In genomic region chr13:19782049-19782726, GRCh38 we compare ENCODE assay signal across 8 cellular contexts. TPM values are rescaled to one million over a fixed set of nuclear protein-coding genes. Genes with fewer than 3 reads are reported as not detected.
A peak's percentile ranks its signal among the peaks of the same experiment; 100 is the strongest.
DNase-seq lines count a peak whose midpoint lies in the region; ATAC-seq lines count a peak whose summit lies in the region.

No MANE protein-coding gene starts in this region.

- peak overlapping the region; percentile 89 to 99 (median 98) for H3K4me3 Mint-ChIP-seq in naive thymus-derived CD8-positive, alpha-beta T cell

- H3K27ac Mint-ChIP-seq in naive thymus-derived CD8-positive, alpha-beta T cell, result peak overlapping the region; percentile 98 to 100 (median 99)

- POLR2A ChIA-PET in naive thymus-derived CD8-positive, alpha-beta T cell (lab: Charles Lee), result interaction anchor here (0.6 to 4.2 kb wide), 6 partner anchors 10 to 300 kb away, joined by 3 to 58 read pairs (median 8); partner anchors contain the start of gene ZMYM5

- peaks cover 0 to 4% (median 0%) of the 10 kb centered on the region in 5 donors for H3K27me3 Mint-ChIP-seq in naive thymus-derived CD8-positive, alpha-beta T cell

- peaks cover 0 to 3% (median 0%) of the 10 kb centered on the region in 9 donors for H3K9me3 Mint-ChIP-seq in naive thymus-derived CD8-positive, alpha-beta T cell

- DNase-seq in NCI-H1417 (lab: John Stamatoyannopoulos, UW), result peak; percentile 27 to 83 (median 79)
- no peak for DNase-seq in NCI-H1417 treated with DMSO at 0.1 percent for 48 hours (lab: John Stamatoyannopoulos, UW)
- peak; percentile 58 for DNase-seq in NOMO-1 treated with DMSO at 0.1 percent for 48 hours (lab: John Stamatoyannopoulos, UW; ENCODE audit: unreplicated experiment)
- DNase-seq in activated T-helper 1 cell treated with anti-CD3 and anti-CD28 coated beads, Interleukin-2, amount 50 U/mL, for 16 hours (ENCODE audit: low read depth in 1 of 2, low spot score in 1 of 2), result peak; percentile 24 to 33
- DNase-seq in fibroblast of gingiva (ENCODE audit: low read depth), result peak; percentile 50
- DNase-seq in naive thymus-derived CD8-positive, alpha-beta T cell, result peak in 8 of 10 donors; percentile 12 to 64 (median 50)
- DNase-seq in stimulated activated naive CD4-positive, alpha-beta T cell (lab: John Stamatoyannopoulos, UW), result peak; percentile 20 to 83 (median 54)

- peaks cover 0 to 6% (median 3%) of the 10 kb centered on the region in 3 donors for H3K36me3 Mint-ChIP-seq in naive thymus-derived CD8-positive, alpha-beta T cell

- ATAC-seq in HG02973 (IDR thresholded peaks at IDR 0.05; ENCODE audit: unreplicated experiment), result peak; percentile 39
- ATAC-seq in naive thymus-derived CD8-positive, alpha-beta T cell, result peak; percentile 58 to 70

- peaks cover 1 to 20% (median 14%) of the 10 kb centered on the region in 4 donors for H3K4me1 Mint-ChIP-seq in naive thymus-derived CD8-positive, alpha-beta T cell

RNA-seq across cellular contexts. Expression of gene PSPC1, which starts 0.6 kb away (rescaled TPM):
- 10 to 100 TPM; 97.9 to 99.4 TPM for total RNA-seq in naive thymus-derived CD8-positive, alpha-beta T cell
- 10 to 100 TPM; 23.4 to 34.1 (median 26.7) TPM for polyA plus RNA-seq in naive thymus-derived CD8-positive, alpha-beta T cell
